In genomic region chr2:121554998-121555397, GRCh38 we compare ENCODE assay signal across 17 cellular contexts. TPM values are rescaled to one million over a fixed set of nuclear protein-coding genes. Genes with fewer than 3 reads are reported as not detected.
A peak's percentile ranks its signal among the peaks of the same experiment; 100 is the strongest.
DNase-seq lines count a peak whose midpoint lies in the region; ATAC-seq and TF ChIP-seq lines count a peak whose summit lies in the region.
"Had no signal": no experiment of that assay in that cellular context is flagged by ENCODE, and none has a peak within 500 bp of the region (broad histone marks: within the 10 kb centered on the region; RNA-seq: fewer than 3 reads in every experiment).

No MANE protein-coding gene starts in this region.

- CTCF ChIA-PET in CD4-positive, alpha-beta memory T cell (lab: Charles Lee; ENCODE audit: partially characterized antibody), result no interaction called here

- H3K27ac ChIP-seq in CD4-positive, alpha-beta memory T cell (ENCODE audit: low read depth, low read length), result no peak overlapping the region
- peak overlapping the region in 6 of 12 donors; percentile 3 to 41 (median 14) for H3K27ac ChIP-seq in heart left ventricle
- H3K27ac ChIP-seq: colonic mucosa had no signal

- no peak overlapping the region for H3K4me3 ChIP-seq in CD4-positive, alpha-beta memory T cell (ENCODE audit: low read length in 2 of 2)
- no peak overlapping the region for H3K4me3 ChIP-seq in heart left ventricle
- H3K4me3 ChIP-seq: colonic mucosa had no signal

- intact Hi-C loops in CD4-positive, alpha-beta memory T cell (cut with micrococcal nuclease), result no loop called here
- intact Hi-C loops in heart left ventricle (cut with DNase I), result no loop called here

- no peaks in the 10 kb centered on the region for H3K27me3 ChIP-seq in CD4-positive, alpha-beta memory T cell (ENCODE audit: insufficient read depth, low read length)
- no peaks in the 10 kb centered on the region for H3K27me3 ChIP-seq in heart left ventricle
- H3K27me3 ChIP-seq: colonic mucosa had no signal

- POLR2A ChIA-PET in CD4-positive, alpha-beta memory T cell (lab: Charles Lee; ENCODE audit: partially characterized antibody), result no interaction called here

- H3K36me3 ChIP-seq in CD4-positive, alpha-beta memory T cell (ENCODE audit: insufficient read depth, low read length), result no peaks in the 10 kb centered on the region
- H3K36me3 ChIP-seq in heart left ventricle, result no peaks in the 10 kb centered on the region
- H3K36me3 ChIP-seq: colonic mucosa had no signal

- no peaks in the 10 kb centered on the region for H3K9me3 ChIP-seq in CD4-positive, alpha-beta memory T cell (ENCODE audit: control insufficient read depth in 1 of 2, low read length in 2 of 2)
- H3K9me3 ChIP-seq in heart left ventricle (peaks cover 0 to 4% (median 0%) of the 10 kb centered on the region in 12 donors), T-helper 17 cell (ENCODE audit: control insufficient read depth, low read length, poor library complexity, severe bottlenecking) (no peaks in the 10 kb centered on the region)
- H3K9me3 ChIP-seq: colonic mucosa had no signal

- peaks cover 11% of the 10 kb centered on the region for H3K4me1 ChIP-seq in CD4-positive, alpha-beta memory T cell (ENCODE audit: insufficient read depth, low read length)
- peaks cover 0 to 66% (median 31%) of the 10 kb centered on the region in 12 donors for H3K4me1 ChIP-seq in heart left ventricle
- H3K4me1 ChIP-seq: colonic mucosa had no signal

- no peaks in the 10 kb centered on the region for H3K27me3 Mint-ChIP-seq in CD4-positive, alpha-beta memory T cell
- no peaks in the 10 kb centered on the region for H3K27me3 Mint-ChIP-seq in T-helper 17 cell
- H3K27me3 Mint-ChIP-seq: activated naive CD4-positive, alpha-beta T cell treated with anti-CD3 and anti-CD28 coated beads, Interleukin-2, amount 10 ng/mL, durations not matched to agents 7 days and 5 days; T-cell had no signal

- WGBS in heart left ventricle, 4 donors, result 52 to 66% (median 61%) methylated on average over 7 of the region's 7 CpGs

- H3K4me1 Mint-ChIP-seq in CD4-positive, alpha-beta memory T cell, result peaks cover 38 to 60% (median 56%) of the 10 kb centered on the region in 4 donors
- peaks cover 31% of the 10 kb centered on the region for H3K4me1 Mint-ChIP-seq in T-helper 17 cell

- no peak for TF ChIP-seq CTCF in heart left ventricle (IDR thresholded peaks at IDR 0.05)

- peak; percentile 52 to 69 (median 61) for ATAC-seq in heart left ventricle
- ATAC-seq in GM19328 (IDR thresholded peaks at IDR 0.05; ENCODE audit: unreplicated experiment), result no peak
- no peak for ATAC-seq in T-helper 17 cell
- ATAC-seq: T-cell had no signal

- H3K27ac Mint-ChIP-seq in CD4-positive, alpha-beta memory T cell, result peak overlapping the region in 4 of 7 donors; percentile 0 to 58 (median 32)
- no peak overlapping the region for H3K27ac Mint-ChIP-seq in T-helper 17 cell
- H3K27ac Mint-ChIP-seq: activated naive CD4-positive, alpha-beta T cell treated with anti-CD3 and anti-CD28 coated beads, Interleukin-2, amount 10 ng/mL, durations not matched to agents 7 days and 5 days had no signal

- DNase-seq in CD4-positive, alpha-beta memory T cell, result no peak
- DNase-seq in NCI-H2107 (lab: John Stamatoyannopoulos, UW) (peak; percentile 2), heart left ventricle (peak in 2 of 5 donors; percentile 37 to 57), putamen (ENCODE audit: low spot score) (peak; percentile 27), T-helper 17 cell (no peak), cerebellum (ENCODE audit: low spot score) (no peak)
- DNase-seq: activated naive CD4-positive, alpha-beta T cell treated with anti-CD3 and anti-CD28 coated beads, Interleukin-2, amount 10 ng/mL, durations not matched to agents 7 days and 5 days; activated T-cell treated with anti-CD3 and anti-CD28 coated beads for 4 hours; AML-193; colonic mucosa; NCI-H510A; stimulated activated CD4-positive, alpha-beta T cell treated with anti-CD3 and anti-CD28 coated beads, Interleukin-2, amount 100 ng/mL, for 24 hours; T-cell had no signal

- H3K4me3 Mint-ChIP-seq in CD4-positive, alpha-beta memory T cell, result no peak overlapping the region
- H3K4me3 Mint-ChIP-seq in T-helper 17 cell, result no peak overlapping the region
- H3K4me3 Mint-ChIP-seq: activated naive CD4-positive, alpha-beta T cell treated with anti-CD3 and anti-CD28 coated beads, Interleukin-2, amount 10 ng/mL, durations not matched to agents 7 days and 5 days; T-cell had no signal

- no peak for TF ChIP-seq POLR2A in heart left ventricle (IDR thresholded peaks at IDR 0.05)

- H3K36me3 Mint-ChIP-seq in CD4-positive, alpha-beta memory T cell, result peaks cover 6 to 10% of the 10 kb centered on the region in 2 donors
- no peaks in the 10 kb centered on the region for H3K36me3 Mint-ChIP-seq in T-helper 17 cell (ENCODE audit: low read depth)

- H3K9me3 Mint-ChIP-seq in CD4-positive, alpha-beta memory T cell, result no peaks in the 10 kb centered on the region

RNA-seq across cellular contexts. Expression of gene RNU4ATAC, which starts 24.3 kb away (rescaled TPM):
- not detected for total RNA-seq in CD4-positive, alpha-beta memory T cell
- not detected for polyA plus RNA-seq in CD4-positive, alpha-beta memory T cell
- not detected for total RNA-seq in heart left ventricle
- polyA plus RNA-seq in heart left ventricle, result not detected
- not detected for total RNA-seq in T-helper 17 cell
- under 0.01 TPM for total RNA-seq in cerebellum
- total RNA-seq: colonic mucosa, MCF 10A, omental fat pad, T-cell had no signal
- polyA plus RNA-seq: urinary bladder had no signal

Comparison
In these comparisons a context has a peak if more than half of its experiments do, and no peak if none do; other contexts are left out.
1. DNase-seq: peak in NCI-H2107 (single experiment) and putamen (single experiment); none in CD4-positive, alpha-beta memory T cell (0 of 5), T-helper 17 cell (0 of 3) and cerebellum (single experiment).
2. ATAC-seq: peak in heart left ventricle (4 of 4); none in GM19328 (single experiment) and T-helper 17 cell (single experiment).